In the genomic region with DNA sequence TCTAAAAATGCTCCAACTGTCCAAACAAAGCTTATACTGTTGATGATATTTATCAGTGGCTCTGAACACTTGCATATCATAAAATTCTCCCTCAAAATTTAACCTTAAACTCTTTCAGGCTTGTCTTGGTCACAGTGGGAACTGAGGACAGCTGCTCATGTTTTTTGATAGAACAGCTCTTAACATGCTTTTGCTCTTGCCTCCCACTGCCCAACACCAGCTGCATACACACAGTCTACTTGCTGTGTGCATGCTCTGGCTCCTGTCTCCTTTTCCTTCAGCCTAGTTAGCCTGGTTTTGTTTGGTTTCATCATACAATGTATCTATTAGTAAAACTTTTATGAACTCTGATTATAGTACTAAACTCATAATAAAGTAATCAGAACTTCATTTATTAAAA, we compare ENCODE assay signal across 6 cellular contexts.
"Had no signal": no experiment of that assay in that cellular context is flagged by ENCODE, and none has a peak within 500 bp of the region (broad histone marks: within the 10 kb centered on the region; RNA-seq: fewer than 3 reads in every experiment).

No MANE protein-coding gene starts in this region.

- ATAC-seq: HepG2, K562 had no signal

- DNase-seq: IMR-90, KBM-7, KG1 had no signal

- H3K4me3 ChIP-seq: K562 had no signal

- H3K27ac ChIP-seq: HL-60 had no signal
